25 cellular contexts compared by ENCODE assay signal in the genomic region with DNA sequence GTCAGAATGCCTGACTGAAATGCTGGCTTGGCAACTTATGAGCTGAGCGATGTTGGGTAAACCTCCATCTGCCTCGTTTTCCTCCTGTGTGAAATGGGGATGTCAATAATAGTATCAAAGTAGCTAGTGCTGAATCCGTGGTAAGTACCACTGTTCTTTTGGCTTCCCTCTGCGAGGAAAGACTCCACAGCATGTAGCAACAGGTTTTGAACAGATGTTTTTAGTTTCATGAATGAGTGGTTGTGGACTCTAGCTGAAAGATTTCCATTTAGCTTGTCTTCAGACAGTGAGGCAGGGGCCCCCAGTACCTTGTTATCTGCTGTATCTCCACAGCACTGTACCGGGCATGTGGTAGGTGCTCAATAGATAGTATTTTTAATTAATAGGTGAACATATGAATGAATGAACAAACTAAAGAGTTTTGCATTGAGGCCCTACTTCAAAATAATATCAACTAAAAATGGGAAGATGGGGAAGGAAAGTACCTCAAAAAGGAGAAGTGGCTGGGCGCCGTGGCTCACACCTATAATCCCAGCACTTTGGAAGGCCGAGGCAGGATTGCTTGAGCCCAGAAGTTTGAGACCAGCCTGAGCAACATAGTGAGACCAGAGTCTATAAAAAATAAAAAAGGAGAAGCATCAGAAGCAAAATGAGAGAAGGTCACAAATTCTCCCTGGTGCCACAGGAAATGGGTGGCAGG. TPM values are rescaled to one million over a fixed set of nuclear protein-coding genes. Genes with fewer than 3 reads are reported as not detected.
DNase-seq lines count a peak whose midpoint lies in the region; ATAC-seq, FAIRE-seq and TF ChIP-seq lines count a peak whose summit lies in the region.
"Had no signal": no experiment of that assay in that cellular context is flagged by ENCODE, and none has a peak within 500 bp of the region (broad histone marks: within the 10 kb centered on the region; RNA-seq: fewer than 3 reads in every experiment).

No MANE protein-coding gene starts in this region.

- no peak for FAIRE-seq in bronchial epithelial cell (lab: Jason Lieb, UNC)
- FAIRE-seq: GM12892, GM18507, HTR-8/SVneo, RCC 7860 had no signal

- in situ Hi-C loops in KBM-7 (cut with MboI; ENCODE audit: low pct_unique_long_range_greater_than_20kb, low sequenced_read_pairs), result no loop called here

- H3K27me3 Mint-ChIP-seq in mesothelial cell of epicardium (ENCODE audit: low read depth), result no peaks in the 10 kb centered on the region
- H3K27me3 Mint-ChIP-seq in naive thymus-derived CD8-positive, alpha-beta T cell, result peaks cover 14 to 37% (median 26%) of the 10 kb centered on the region in 5 donors

- H3K4me1 Mint-ChIP-seq in mesothelial cell of epicardium, result peaks cover 28% of the 10 kb centered on the region
- H3K4me1 Mint-ChIP-seq in naive thymus-derived CD8-positive, alpha-beta T cell, result peaks cover 0 to 7% (median 4%) of the 10 kb centered on the region in 4 donors

- DNase-seq in KBM-7 (peak; percentile 43), NCI-H69 (lab: John Stamatoyannopoulos, UW) (peak; percentile 22), bronchial epithelial cell (ENCODE audit: low read depth) (peak; percentile 50), mesothelial cell of epicardium (ENCODE audit: low spot score in 2 of 2, unreplicated experiment in 2 of 2) (no peak), C1 segment of cervical spinal cord (lab: John Stamatoyannopoulos, UW) (no peak), mesenteric fat pad (ENCODE audit: low spot score) (no peak), cerebellum (ENCODE audit: low spot score) (no peak)
- no peak for DNase-seq in naive thymus-derived CD8-positive, alpha-beta T cell
- DNase-seq: ACHN; Caco-2; CD4-positive, alpha-beta T cell; GOT3; MV-4-11; NCI-H187 treated with DMSO at 0.1 percent for 48 hours; NCI-H446 treated with DMSO at 0.1 percent for 48 hours; SHP77; T-cell had no signal

- H3K36me3 ChIP-seq in bronchial epithelial cell (ENCODE audit: control insufficient read depth, insufficient read depth, low read length), result no peaks in the 10 kb centered on the region

- no peak for ATAC-seq in naive thymus-derived CD8-positive, alpha-beta T cell
- ATAC-seq: HCT116, SK-N-SH treated with all-trans-retinoic acid at 6 μM for 48 hours, T-cell had no signal

- no peak overlapping the region for H3K4me3 Mint-ChIP-seq in mesothelial cell of epicardium
- H3K4me3 Mint-ChIP-seq in naive thymus-derived CD8-positive, alpha-beta T cell, result no peak overlapping the region
- H3K4me3 Mint-ChIP-seq: B cell; CD4-positive, alpha-beta T cell; IgD-negative memory B cell; T-cell had no signal

- TF ChIP-seq CTCF in bronchial epithelial cell (IDR thresholded peaks at IDR 0.05; ENCODE audit: insufficient read depth, low read length, severe bottlenecking) (no peak), mesothelial cell of epicardium (IDR thresholded peaks at IDR 0.05; ENCODE audit: unreplicated experiment) (no peak)

- POLR2A ChIA-PET in naive thymus-derived CD8-positive, alpha-beta T cell (lab: Charles Lee), result no interaction called here

- H3K9me3 Mint-ChIP-seq in mesothelial cell of epicardium, result no peaks in the 10 kb centered on the region
- H3K9me3 Mint-ChIP-seq in naive thymus-derived CD8-positive, alpha-beta T cell, result peaks cover 0 to 2% (median 0%) of the 10 kb centered on the region in 9 donors
- H3K9me3 Mint-ChIP-seq: CD4-positive, alpha-beta T cell; T-cell had no signal

- H3K27me3 ChIP-seq in bronchial epithelial cell (ENCODE audit: control insufficient read depth, insufficient read depth, low read length), result no peaks in the 10 kb centered on the region

- H3K36me3 Mint-ChIP-seq in mesothelial cell of epicardium, result no peaks in the 10 kb centered on the region
- peaks cover 0 to 4% (median 0%) of the 10 kb centered on the region in 3 donors for H3K36me3 Mint-ChIP-seq in naive thymus-derived CD8-positive, alpha-beta T cell
- H3K36me3 Mint-ChIP-seq: T-cell had no signal

- H3K27ac Mint-ChIP-seq in mesothelial cell of epicardium, result peak overlapping the region; percentile 0
- H3K27ac Mint-ChIP-seq in naive thymus-derived CD8-positive, alpha-beta T cell, result no peak overlapping the region
- H3K27ac Mint-ChIP-seq: B cell; CD4-positive, alpha-beta T cell; T-cell had no signal

- no peak overlapping the region for H3K4me3 ChIP-seq in bronchial epithelial cell (ENCODE audit: low read depth, low read length)

RNA-seq across cellular contexts. Expression of gene DLG5, which starts 5.6 kb away (rescaled TPM):
- total RNA-seq in bronchial epithelial cell, result 38.0 and 45.3 TPM in 2 replicates
- total RNA-seq in mesothelial cell of epicardium, result 79.8 to 82.2 TPM (median 80.2 TPM) in 3 replicates
- total RNA-seq in mesenteric fat pad, result 30.6 TPM
- 51.5 TPM for total RNA-seq in cerebellum
- under 1 TPM; 0.30 to 0.55 TPM for total RNA-seq in naive thymus-derived CD8-positive, alpha-beta T cell
- under 1 TPM in 2 of 3 donors, not detected in 1; 0.04 to 0.54 TPM for polyA plus RNA-seq in naive thymus-derived CD8-positive, alpha-beta T cell

Comparison
In these comparisons a context has a peak if more than half of its experiments do, and no peak if none do; other contexts are left out.
1. DNase-seq: peak in KBM-7 (single experiment), NCI-H69 (single experiment) and bronchial epithelial cell (single experiment); none in mesothelial cell of epicardium (0 of 2), C1 segment of cervical spinal cord (0 of 14), mesenteric fat pad (single experiment), cerebellum (single experiment) and naive thymus-derived CD8-positive, alpha-beta T cell (0 of 10).
2. RNA of gene DLG5, which starts 5.6 kb away (total RNA-seq): 79.8 to 82.2 TPM in mesothelial cell of epicardium, 51.5 TPM in cerebellum (single experiment), 38.0 to 45.3 TPM in bronchial epithelial cell and 30.6 TPM in mesenteric fat pad (single experiment); 0.30 to 0.55 TPM in naive thymus-derived CD8-positive, alpha-beta T cell; every median in the first group is over 10 times any median in the second.